ENCODE assay signal across 8 cellular contexts in genomic region chr5:122999947-123000563, GRCh38. TPM values are rescaled to one million over a fixed set of nuclear protein-coding genes. Genes with fewer than 3 reads are reported as not detected.
A peak's percentile ranks its signal among the peaks of the same experiment; 100 is the strongest.
DNase-seq lines count a peak whose midpoint lies in the region; ATAC-seq and TF ChIP-seq lines count a peak whose summit lies in the region.

No MANE protein-coding gene starts in this region.

- H3K79me1 ChIP-seq in IMR-90 (ENCODE audit: low read depth in 1 of 2, low read length in 2 of 2) = no peaks in the 10 kb centered on the region

- H3K9me3 ChIP-seq in IMR-90 (ENCODE audit: control insufficient read depth, insufficient read depth, low read length) = no peaks in the 10 kb centered on the region
- no peaks in the 10 kb centered on the region for H3K9me3 ChIP-seq in iPS DF 6.9 (ENCODE audit: control insufficient read depth, insufficient read depth, low read length)

- no peak overlapping the region for H3K56ac ChIP-seq in IMR-90 (ENCODE audit: extremely low read depth, insufficient read depth, low read length)

- dilution Hi-C loops in IMR-90 (cut with HindIII; ENCODE audit: low sequenced_read_pairs, unreplicated experiment) = no loop called here

- intact Hi-C loops in IMR-90 (cut with micrococcal nuclease) = no loop called here

- H3K4me1 ChIP-seq in IMR-90 (ENCODE audit: control insufficient read depth, insufficient read depth, low read length) (no peaks in the 10 kb centered on the region), iPS DF 6.9 (ENCODE audit: control insufficient read depth, insufficient read depth, low read length) (no peaks in the 10 kb centered on the region; the same call in 1 of the 2 replicates)

- POLR2A ChIA-PET in IMR-90 (lab: Charles Lee; ENCODE audit: unreplicated experiment) = no interaction called here

- H4K20me1 ChIP-seq in IMR-90 (ENCODE audit: insufficient read depth, low read length) = no peaks in the 10 kb centered on the region

- no peaks in the 10 kb centered on the region for H3K9me1 ChIP-seq in IMR-90 (ENCODE audit: insufficient read depth, low read length)

- no peak for TF ChIP-seq POLR2A in IMR-90 (IDR thresholded peaks at IDR 0.05; ENCODE audit: low read depth, low read length)

- H4K91ac ChIP-seq in IMR-90 (ENCODE audit: insufficient read depth, low read depth, low read length) = no peak overlapping the region

- no peak overlapping the region for H3K4me2 ChIP-seq in IMR-90 (ENCODE audit: low read depth, low read length)

- DNase-seq in activated naive CD4-positive, alpha-beta T cell treated with Interleukin-2 at 50 U/mL for 16 hours = peak; percentile 3
- DNase-seq in activated naive CD4-positive, alpha-beta T cell treated with anti-CD3 and anti-CD28 coated beads, Interleukin-2, amount 50 U/mL, for 16 hours = no peak
- no peak for DNase-seq in IMR-90
- DNase-seq in activated T-cell treated with anti-CD3 and anti-CD28 coated beads, Interleukin-2, amount 50 U/mL, for 72 hours = peak; percentile 49 to 62
- DNase-seq in iPS DF 6.9 (ENCODE audit: low read depth, low spot score) = peak; percentile 41
- no peak for DNase-seq in NCI-H2029 treated with DMSO at 0.1 percent for 48 hours (lab: John Stamatoyannopoulos, UW)
- DNase-seq in NCI-H2107 treated with DMSO at 0.1 percent for 48 hours (lab: John Stamatoyannopoulos, UW; ENCODE audit: unreplicated experiment) = no peak

- no peak overlapping the region for H3K9ac ChIP-seq in IMR-90 (ENCODE audit: low read depth, low read length)

- no peak overlapping the region for H2AK5ac ChIP-seq in IMR-90 (ENCODE audit: low read depth, low read length)

- no peak overlapping the region for H3K4me3 ChIP-seq in IMR-90 (ENCODE audit: insufficient read depth, low read depth, low read length)
- no peak overlapping the region for H3K4me3 ChIP-seq in iPS DF 6.9 (ENCODE audit: low read length)

- H2BK120ac ChIP-seq in IMR-90 (ENCODE audit: low read depth, low read length) = no peak overlapping the region

- CTCF ChIA-PET in IMR-90 (lab: Yijun Ruan, JAX) = no interaction called here

- H4K8ac ChIP-seq in IMR-90 (ENCODE audit: low read depth in 2 of 2, low read length in 2 of 2) = no peak overlapping the region

- H3K4ac ChIP-seq in IMR-90 (ENCODE audit: low read depth, low read length) = no peak overlapping the region

- H2BK15ac ChIP-seq in IMR-90 (ENCODE audit: low read depth, low read length) = no peak overlapping the region

- in situ Hi-C loops in IMR-90 (cut with MboI; ENCODE audit: low sequenced_read_pairs) = no loop called here

- H3K4me1 Mint-ChIP-seq in activated T-cell treated with anti-CD3 and anti-CD28 coated beads, Interleukin-2, amount 50 U/mL, for 72 hours (ENCODE audit: low read depth) = no peaks in the 10 kb centered on the region

- H3K18ac ChIP-seq in IMR-90 (ENCODE audit: low read depth, low read length) = no peak overlapping the region

- H3K36me3 ChIP-seq in IMR-90 (ENCODE audit: control insufficient read depth, insufficient read depth, low read length) (no peaks in the 10 kb centered on the region), iPS DF 6.9 (ENCODE audit: control insufficient read depth, insufficient read depth, low read length) (no peaks in the 10 kb centered on the region)

- TF ChIP-seq RAD21 in IMR-90 (IDR thresholded peaks at IDR 0.05; ENCODE audit: low read length) = peak; percentile 29; the same call in 1 of the 2 replicates

- BruUV-seq in IMR-90 (replicated peaks; lab: Mats Ljungman, UMichigan) = no TSS peak

- TF ChIP-seq CTCF in IMR-90 (conservative IDR thresholded peaks at IDR 0.05; ENCODE audit: low read depth, low read length) = 0 out of 2 replicates have a peak, but pooled peaks have one; percentile 18

- no peak overlapping the region for H4K5ac ChIP-seq in IMR-90 (ENCODE audit: low read depth, low read length)

- no peak overlapping the region for H2AK9ac ChIP-seq in IMR-90 (replicated peaks; ENCODE audit: low read depth, low read length, poor library complexity)

- no peaks in the 10 kb centered on the region for H3K36me3 Mint-ChIP-seq in activated T-cell treated with anti-CD3 and anti-CD28 coated beads, Interleukin-2, amount 50 U/mL, for 72 hours (ENCODE audit: insufficient read depth in 2 of 2)

- H2BK5ac ChIP-seq in IMR-90 (ENCODE audit: low read depth, low read length, poor library complexity, severe bottlenecking) = no peak overlapping the region

- H3K14ac ChIP-seq in IMR-90 (replicated peaks; ENCODE audit: low read depth, low read length) = no peak overlapping the region

- WGBS in IMR-90 (ENCODE audit: extremely low coverage in 2 of 2, insufficient read length in 1 of 2), 2 experiments = no CpG with 5 or more reads among the region's 10 CpGs
- no CpG with 5 or more reads among the region's 10 CpGs for WGBS in iPS DF 6.9 (ENCODE audit: insufficient coverage, insufficient read length)

- no peak overlapping the region for H3K27ac Mint-ChIP-seq in activated T-cell treated with anti-CD3 and anti-CD28 coated beads, Interleukin-2, amount 50 U/mL, for 72 hours

- no peak overlapping the region for H2BK20ac ChIP-seq in IMR-90 (ENCODE audit: low read depth, low read length)

- H3K9me3 Mint-ChIP-seq in activated T-cell treated with anti-CD3 and anti-CD28 coated beads, Interleukin-2, amount 50 U/mL, for 72 hours = no peaks in the 10 kb centered on the region

- H2AFZ ChIP-seq in IMR-90 (replicated peaks; ENCODE audit: low read length, poor library complexity) = no peak overlapping the region

- ATAC-seq in GM21786 (IDR thresholded peaks at IDR 0.05; ENCODE audit: unreplicated experiment) (peak; percentile 98), IMR-90 (ENCODE audit: low read depth) (no peak)
- ATAC-seq in activated T-cell treated with anti-CD3 and anti-CD28 coated beads, Interleukin-2, amount 50 U/mL, for 72 hours (replicated peaks in 1 of 2) = peak; percentile 45 to 51

- H3K27me3 ChIP-seq in IMR-90 (ENCODE audit: control insufficient read depth, insufficient read depth, low read length) (no peaks in the 10 kb centered on the region), iPS DF 6.9 (ENCODE audit: control insufficient read depth, insufficient read depth, low read length) (no peaks in the 10 kb centered on the region)

- no peak overlapping the region for H3K4me3 Mint-ChIP-seq in activated T-cell treated with anti-CD3 and anti-CD28 coated beads, Interleukin-2, amount 50 U/mL, for 72 hours

- no peaks in the 10 kb centered on the region for H3K27me3 Mint-ChIP-seq in activated T-cell treated with anti-CD3 and anti-CD28 coated beads, Interleukin-2, amount 50 U/mL, for 72 hours (ENCODE audit: low read depth)

- no peak overlapping the region for H3K23ac ChIP-seq in IMR-90 (ENCODE audit: low read depth, low read length)

- no peak overlapping the region for H3K27ac ChIP-seq in IMR-90 (ENCODE audit: insufficient read depth, low read length)
- H3K27ac ChIP-seq in iPS DF 6.9 (ENCODE audit: low read length) = no peak overlapping the region

TF ChIP-seq in IMR-90, 13 proteins besides CTCF, POLR2A, EP300 and RAD21:
- TF ChIP-seq FOS (IDR thresholded peaks at IDR 0.05; ENCODE audit: low read depth, low read length) = no peak
- no peak for TF ChIP-seq RFX5 (IDR thresholded peaks at IDR 0.05; ENCODE audit: low read depth, low read length)
- TF ChIP-seq SMC3 (IDR thresholded peaks at IDR 0.05; ENCODE audit: low read depth, low read length) = no peak
- no peak for TF ChIP-seq NFE2L2 (IDR thresholded peaks at IDR 0.05; ENCODE audit: low read depth, low read length)

RNA-seq across cellular contexts. Expression of gene PPIC, which starts 36.5 kb away (rescaled TPM):
- total RNA-seq in IMR-90 (2012; rRNA removed) = 20.6 and 36.9 TPM in 2 replicates
- polyA plus RNA-seq in IMR-90 (2012; rRNA removed) = 38.8 and 45.6 TPM in 2 replicates
- 34.0 and 35.5 TPM in 2 replicates for polyA plus RNA-seq in IMR-90 (2012; cell fraction: cytosol; rRNA removed)
- polyA plus RNA-seq in IMR-90 (2012; cell fraction: nucleus; rRNA removed; ENCODE audit: low replicate concordance) = 6.7 and 10.5 TPM in 2 replicates
- not detected for total RNA-seq in activated T-cell treated with anti-CD3 and anti-CD28 coated beads, Interleukin-2, amount 50 U/mL, for 72 hours

Comparison
In these comparisons a context has a peak if more than half of its experiments do, and no peak if none do; other contexts are left out.
1. DNase-seq: peak in activated naive CD4-positive, alpha-beta T cell treated with Interleukin-2 at 50 U/mL for 16 hours (single experiment), activated T-cell treated with anti-CD3 and anti-CD28 coated beads, Interleukin-2, amount 50 U/mL, for 72 hours (2 of 2) and iPS DF 6.9 (single experiment); none in activated naive CD4-positive, alpha-beta T cell treated with anti-CD3 and anti-CD28 coated beads, Interleukin-2, amount 50 U/mL, for 16 hours (single experiment), IMR-90 (single experiment), NCI-H2029 treated with DMSO at 0.1 percent for 48 hours (single experiment) and NCI-H2107 treated with DMSO at 0.1 percent for 48 hours (single experiment).
2. RNA of gene PPIC, which starts 36.5 kb away (total RNA-seq): 20.6 to 36.9 TPM in IMR-90; not detected in activated T-cell treated with anti-CD3 and anti-CD28 coated beads, Interleukin-2, amount 50 U/mL, for 72 hours; every median in the first group is over 10 times any median in the second.